ENCODE assay signal across 18 cellular contexts in the genomic region with DNA sequence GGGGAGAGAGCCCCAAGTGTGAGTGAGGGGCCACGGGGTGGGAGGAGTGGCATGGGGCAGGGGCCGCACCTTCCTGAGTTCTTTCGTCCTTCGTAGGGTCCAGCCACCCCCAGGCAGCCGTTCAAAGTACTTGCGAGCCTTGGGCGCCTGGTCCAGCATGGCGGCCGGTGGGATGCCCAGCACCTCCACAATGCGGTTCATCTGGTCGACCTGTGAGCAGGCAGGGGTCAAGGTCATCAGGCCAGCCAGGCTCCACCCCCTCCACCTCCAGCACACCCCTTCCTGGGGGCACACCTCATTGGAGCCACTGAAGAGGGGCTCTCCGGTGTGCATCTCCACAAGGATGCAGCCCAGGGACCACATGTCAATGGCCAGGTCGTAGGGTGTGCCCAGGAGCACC. TPM values are rescaled to one million over a fixed set of nuclear protein-coding genes. Genes with fewer than 3 reads are reported as not detected.
DNase-seq lines count a peak whose midpoint lies in the region; ATAC-seq and TF ChIP-seq lines count a peak whose summit lies in the region.
"Had no signal": no experiment of that assay in that cellular context is flagged by ENCODE, and none has a peak within 500 bp of the region (broad histone marks: within the 10 kb centered on the region; RNA-seq: fewer than 3 reads in every experiment).

No MANE protein-coding gene starts in this region.

- H2AFZ ChIP-seq in osteoblast (ENCODE audit: low read length) = no peak overlapping the region

- POLR2A ChIA-PET in Caco-2 (lab: Charles Lee) = no interaction called here

- H3K4me1 Mint-ChIP-seq in natural killer cell (peaks cover 28 to 36% of the 10 kb centered on the region in 2 donors), Caco-2 (ENCODE audit: low read depth, unreplicated experiment) (no peaks in the 10 kb centered on the region)
- peaks cover 24 to 30% of the 10 kb centered on the region in 2 donors for H3K4me1 Mint-ChIP-seq in natural killer cell treated with Interleukin-12 subunit alpha and Interleukin-12 subunit beta and Interleukin-15 and Interleukin-18, amount 100 ng/mL, for 72 hours (ENCODE audit: low read depth in 2 of 2)
- H3K4me1 Mint-ChIP-seq in stimulated activated effector memory CD8-positive, alpha-beta T cell treated with anti-CD3 and anti-CD28 coated beads, Interleukin-12 subunit alpha, Interleukin-12 subunit beta, amount 100 ng/mL, for 72 hours = peaks cover 29% of the 10 kb centered on the region

- H3K4me3 Mint-ChIP-seq in natural killer cell (no peak overlapping the region), Caco-2 (ENCODE audit: unreplicated experiment) (no peak overlapping the region)
- no peak overlapping the region for H3K4me3 Mint-ChIP-seq in natural killer cell treated with Interleukin-12 subunit alpha and Interleukin-12 subunit beta and Interleukin-15 and Interleukin-18, amount 100 ng/mL, for 72 hours
- no peak overlapping the region for H3K4me3 Mint-ChIP-seq in stimulated activated effector memory CD8-positive, alpha-beta T cell treated with anti-CD3 and anti-CD28 coated beads, Interleukin-12 subunit alpha, Interleukin-12 subunit beta, amount 100 ng/mL, for 72 hours
- H3K4me3 Mint-ChIP-seq: CD4-positive, alpha-beta T cell had no signal

- H3K36me3 Mint-ChIP-seq in natural killer cell = no peaks in the 10 kb centered on the region
- no peaks in the 10 kb centered on the region for H3K36me3 Mint-ChIP-seq in natural killer cell treated with Interleukin-12 subunit alpha and Interleukin-12 subunit beta and Interleukin-15 and Interleukin-18, amount 100 ng/mL, for 72 hours
- peaks cover 50% of the 10 kb centered on the region for H3K36me3 Mint-ChIP-seq in stimulated activated effector memory CD8-positive, alpha-beta T cell treated with anti-CD3 and anti-CD28 coated beads, Interleukin-12 subunit alpha, Interleukin-12 subunit beta, amount 100 ng/mL, for 72 hours
- H3K36me3 Mint-ChIP-seq in Caco-2 (ENCODE audit: insufficient read depth, unreplicated experiment) = peaks cover 30% of the 10 kb centered on the region

- intact Hi-C loops in natural killer cell (cut with micrococcal nuclease) (no loop called here), Caco-2 (cut with micrococcal nuclease; ENCODE audit: unreplicated experiment) (no loop called here)

- H3K9me3 Mint-ChIP-seq in natural killer cell (no peaks in the 10 kb centered on the region), Caco-2 (ENCODE audit: unreplicated experiment) (no peaks in the 10 kb centered on the region)
- no peaks in the 10 kb centered on the region for H3K9me3 Mint-ChIP-seq in natural killer cell treated with Interleukin-12 subunit alpha and Interleukin-12 subunit beta and Interleukin-15 and Interleukin-18, amount 100 ng/mL, for 72 hours
- H3K9me3 Mint-ChIP-seq in stimulated activated effector memory CD8-positive, alpha-beta T cell treated with anti-CD3 and anti-CD28 coated beads, Interleukin-12 subunit alpha, Interleukin-12 subunit beta, amount 100 ng/mL, for 72 hours = no peaks in the 10 kb centered on the region
- H3K9me3 Mint-ChIP-seq: CD4-positive, alpha-beta T cell had no signal

- CTCF ChIA-PET in Caco-2 (lab: Charles Lee) = no interaction called here

- H3K36me3 ChIP-seq in RWPE2 (ENCODE audit: low read depth) (peaks cover 27% of the 10 kb centered on the region), osteoblast (ENCODE audit: insufficient read depth, low read length) (peaks cover 34% of the 10 kb centered on the region), Caco-2 (ENCODE audit: control insufficient read depth, insufficient read depth, low read length) (peaks cover 2% of the 10 kb centered on the region; the same call in 1 of the 2 replicates)

- H3K27ac ChIP-seq in RWPE2 (ENCODE audit: poor library complexity, severe bottlenecking) = no peak overlapping the region
- H3K27ac ChIP-seq in osteoblast (ENCODE audit: low read depth, low read length) = no peak overlapping the region
- H3K27ac ChIP-seq: BLaER1 treated with 17β-estradiol and CSF1 and Interleukin-3, amounts not matched to agents 10 nM and 100 nM had no signal

- TF ChIP-seq CTCF in natural killer cell (IDR thresholded peaks at IDR 0.05) (no peak), RWPE2 (IDR thresholded peaks at IDR 0.05; ENCODE audit: poor library complexity, severe bottlenecking) (no peak), osteoblast (IDR thresholded peaks at IDR 0.05; ENCODE audit: extremely low read depth, low read depth, low read length) (no peak), Caco-2 (IDR thresholded peaks at IDR 0.05; ENCODE audit: insufficient read depth in 1 of 2, low read depth in 1 of 2, low read length in 1 of 2, severe bottlenecking in 1 of 2, unreplicated experiment in 1 of 2) (no peak)

- H3K4me2 ChIP-seq in osteoblast (ENCODE audit: insufficient read depth, low read length) = no peak overlapping the region
- H3K4me2 ChIP-seq: BLaER1 treated with 17β-estradiol and CSF1 and Interleukin-3, amounts not matched to agents 10 nM and 100 nM had no signal

- ATAC-seq in natural killer cell (no peak), RWPE2 (ENCODE audit: low read depth) (no peak)
- no peak for ATAC-seq in natural killer cell treated with Interleukin-12 subunit alpha and Interleukin-12 subunit beta and Interleukin-15 and Interleukin-18, amount 100 ng/mL, for 72 hours
- ATAC-seq in stimulated activated effector memory CD8-positive, alpha-beta T cell treated with anti-CD3 and anti-CD28 coated beads, Interleukin-12 subunit alpha, Interleukin-12 subunit beta, amount 100 ng/mL, for 72 hours = no peak
- ATAC-seq: GM12878 had no signal

- H3K79me2 ChIP-seq in osteoblast (ENCODE audit: insufficient read depth, low read length) = peaks cover 24% of the 10 kb centered on the region

- no peaks in the 10 kb centered on the region for H3K27me3 Mint-ChIP-seq in natural killer cell (ENCODE audit: low read depth in 2 of 2)
- H3K27me3 Mint-ChIP-seq in natural killer cell treated with Interleukin-12 subunit alpha and Interleukin-12 subunit beta and Interleukin-15 and Interleukin-18, amount 100 ng/mL, for 72 hours = no peaks in the 10 kb centered on the region
- H3K27me3 Mint-ChIP-seq in Caco-2 (ENCODE audit: insufficient read depth, unreplicated experiment) = no peaks in the 10 kb centered on the region
- H3K27me3 Mint-ChIP-seq: CD4-positive, alpha-beta T cell had no signal

- peaks cover 17% of the 10 kb centered on the region for H4K20me1 ChIP-seq in osteoblast (ENCODE audit: insufficient read depth, low read length)

- H3K4me1 ChIP-seq in RWPE2 (ENCODE audit: insufficient read depth, poor library complexity, severe bottlenecking) (no peaks in the 10 kb centered on the region), osteoblast (ENCODE audit: insufficient read depth, low read length) (peaks cover 10% of the 10 kb centered on the region), Caco-2 (no peaks in the 10 kb centered on the region)

- H3K27me3 ChIP-seq in RWPE2 (ENCODE audit: insufficient read depth, poor library complexity, severe bottlenecking) (no peaks in the 10 kb centered on the region), osteoblast (ENCODE audit: insufficient read depth, low read length) (no peaks in the 10 kb centered on the region), Caco-2 (replicated peaks; ENCODE audit: control insufficient read depth, insufficient read depth, low read length) (no peaks in the 10 kb centered on the region)

- H3K9me3 ChIP-seq in RWPE2 (ENCODE audit: severe bottlenecking) (no peaks in the 10 kb centered on the region), osteoblast (ENCODE audit: low read depth, low read length) (no peaks in the 10 kb centered on the region), Caco-2 (no peaks in the 10 kb centered on the region)
- H3K9me3 ChIP-seq: BLaER1 treated with 17β-estradiol and CSF1 and Interleukin-3, amounts not matched to agents 10 nM and 100 nM had no signal

- H3K4me3 ChIP-seq in RWPE2 (ENCODE audit: severe bottlenecking) (no peak overlapping the region), osteoblast (ENCODE audit: insufficient read depth, low read length) (no peak overlapping the region), Caco-2 (ENCODE audit: low read depth, low read length) (no peak overlapping the region)
- H3K4me3 ChIP-seq: BLaER1 treated with 17β-estradiol and CSF1 and Interleukin-3, amounts not matched to agents 10 nM and 100 nM; GM12878 had no signal

- peak overlapping the region; percentile 80 to 92 for H3K27ac Mint-ChIP-seq in natural killer cell
- H3K27ac Mint-ChIP-seq in natural killer cell treated with Interleukin-12 subunit alpha and Interleukin-12 subunit beta and Interleukin-15 and Interleukin-18, amount 100 ng/mL, for 72 hours = peak overlapping the region in 1 of 2 donors; percentile 81
- H3K27ac Mint-ChIP-seq in stimulated activated effector memory CD8-positive, alpha-beta T cell treated with anti-CD3 and anti-CD28 coated beads, Interleukin-12 subunit alpha, Interleukin-12 subunit beta, amount 100 ng/mL, for 72 hours = peak overlapping the region; percentile 10
- H3K27ac Mint-ChIP-seq in Caco-2 (ENCODE audit: unreplicated experiment) = no peak overlapping the region
- H3K27ac Mint-ChIP-seq: CD4-positive, alpha-beta T cell had no signal

- DNase-seq in natural killer cell (no peak), RWPE2 (ENCODE audit: low spot score) (peak; percentile 51), osteoblast (ENCODE audit: insufficient read length, low spot score, missing footprints) (peak; percentile 51), HuH-7.5 (ENCODE audit: low spot score) (no peak), Caco-2 (no peak)
- DNase-seq in natural killer cell treated with Interleukin-12 subunit alpha and Interleukin-12 subunit beta and Interleukin-15 and Interleukin-18, amount 100 ng/mL, for 72 hours (ENCODE audit: low spot score) = no peak
- no peak for DNase-seq in stimulated activated effector memory CD8-positive, alpha-beta T cell treated with anti-CD3 and anti-CD28 coated beads, Interleukin-12 subunit alpha, Interleukin-12 subunit beta, amount 100 ng/mL, for 72 hours (ENCODE audit: low spot score in 2 of 2)
- DNase-seq in stimulated activated naive CD4-positive, alpha-beta T cell treated with Interleukin-2 at 50 U/mL for 16 hours (lab: John Stamatoyannopoulos, UW) = no peak
- DNase-seq: ACHN; CD4-positive, alpha-beta T cell; DMS79; HCEC 1CT had no signal

- no TSS peak for BruUV-seq in Caco-2 (replicated peaks; lab: Mats Ljungman, UMichigan)

RNA-seq across cellular contexts. Expression of a gene that starts 6.7 kb away (rescaled TPM):
- total RNA-seq in natural killer cell (10 to 100 TPM; 27.5 to 54.2 (median 43.8) TPM), osteoblast (17.1 and 19.5 TPM in 2 replicates), Caco-2 (2022) (4.8 and 5.4 TPM in 2 replicates)
- total RNA-seq in natural killer cell treated with Interleukin-12 subunit alpha and Interleukin-12 subunit beta and Interleukin-15 and Interleukin-18, amount 100 ng/mL, for 72 hours = 10 to 100 TPM in 1 of 2 donors, 1 to 10 TPM in 1; 7.5 to 10.5 TPM

RNA-seq across cellular contexts. Expression of a gene that starts 19.0 kb away (rescaled TPM):
- total RNA-seq in natural killer cell (100 to 1,000 TPM; 181 to 213 (median 201) TPM), osteoblast (69.0 and 87.2 TPM in 2 replicates), Caco-2 (2022) (374 and 411 TPM in 2 replicates)
- 100 to 1,000 TPM; 304 to 505 TPM for total RNA-seq in natural killer cell treated with Interleukin-12 subunit alpha and Interleukin-12 subunit beta and Interleukin-15 and Interleukin-18, amount 100 ng/mL, for 72 hours

RNA-seq across cellular contexts. Expression of a gene that starts 48.6 kb away (rescaled TPM):
- not detected for total RNA-seq in natural killer cell
- not detected for total RNA-seq in natural killer cell treated with Interleukin-12 subunit alpha and Interleukin-12 subunit beta and Interleukin-15 and Interleukin-18, amount 100 ng/mL, for 72 hours
- not detected in 2 replicates for total RNA-seq in osteoblast
- total RNA-seq in Caco-2 (2022) = not detected in 2 replicates
- total RNA-seq: A172; CD4-positive, alpha-beta T cell; G401; GM12878; H4; HT-29 had no signal

Comparison
In these comparisons a context has a peak if more than half of its experiments do, and no peak if none do; other contexts are left out.
1. DNase-seq: peak in RWPE2 (single experiment) and osteoblast (single experiment); none in natural killer cell (single experiment), natural killer cell treated with Interleukin-12 subunit alpha and Interleukin-12 subunit beta and Interleukin-15 and Interleukin-18, amount 100 ng/mL, for 72 hours (single experiment), stimulated activated effector memory CD8-positive, alpha-beta T cell treated with anti-CD3 and anti-CD28 coated beads, Interleukin-12 subunit alpha, Interleukin-12 subunit beta, amount 100 ng/mL, for 72 hours (0 of 2), HuH-7.5 (single experiment), stimulated activated naive CD4-positive, alpha-beta T cell treated with Interleukin-2 at 50 U/mL for 16 hours (single experiment) and Caco-2 (0 of 2).